25 cellular contexts compared by ENCODE assay signal in the genomic region with DNA sequence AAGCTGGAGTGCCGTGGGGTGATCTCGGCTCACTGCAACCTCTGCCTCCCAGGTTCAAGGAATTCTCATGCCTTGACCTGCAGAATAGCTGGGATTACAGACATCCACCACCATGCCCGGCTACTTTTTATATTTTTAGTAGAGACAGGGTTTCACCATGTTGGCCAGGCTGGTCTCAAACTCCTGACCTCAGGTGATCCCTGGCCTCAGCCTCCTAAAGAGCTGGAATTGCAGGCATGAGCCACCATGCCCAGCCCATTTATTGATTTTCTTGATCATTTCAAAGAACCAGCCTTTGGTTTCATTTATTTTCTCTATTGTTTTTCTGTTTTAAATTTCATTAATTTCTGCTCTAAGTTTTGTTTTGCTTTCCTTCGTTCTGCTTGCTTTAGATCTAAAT. TPM values are rescaled to one million over a fixed set of nuclear protein-coding genes. Genes with fewer than 3 reads are reported as not detected.
DNase-seq lines count a peak whose midpoint lies in the region; ATAC-seq and TF ChIP-seq lines count a peak whose summit lies in the region.
"Had no signal": no experiment of that assay in that cellular context is flagged by ENCODE, and none has a peak within 500 bp of the region (broad histone marks: within the 10 kb centered on the region; RNA-seq: fewer than 3 reads in every experiment).

No MANE protein-coding gene starts in this region.

- no peak overlapping the region for H2BK12ac ChIP-seq in trophoblast cell (ENCODE audit: low read length)

- no peaks in the 10 kb centered on the region for H3K79me1 ChIP-seq in trophoblast cell (ENCODE audit: low read length)

- H3F3A ChIP-seq in GM23248 (ENCODE audit: insufficient read depth): no peaks in the 10 kb centered on the region

- peak; percentile 48 for DNase-seq in left lobe of liver (ENCODE audit: low spot score)
- DNase-seq in trophoblast cell: peak; percentile 5 to 53
- no peak for DNase-seq in GM23248
- no peak for DNase-seq in cardiac septum (ENCODE audit: low spot score)
- DNase-seq: AML-193; Caco-2; Calu3; CD4-positive, alpha-beta T cell; CD8-positive, alpha-beta T cell; DMS 273 treated with DMSO at 0.1 percent for 48 hours; DMS153; DMS53; DMS79; DND-41; EL; GDM1 had no signal

- H3K18ac ChIP-seq in trophoblast cell (ENCODE audit: low read length): no peak overlapping the region

- H2AK5ac ChIP-seq in trophoblast cell (ENCODE audit: low read length): no peak overlapping the region

- in situ Hi-C loops in GM23248 (cut with MboI): no loop called here

- H3K9me3 ChIP-seq in HEK293 (ENCODE audit: control insufficient read depth, insufficient read depth, low read depth, low read length) (no peaks in the 10 kb centered on the region), liver (ENCODE audit: control insufficient read depth in 4 of 4, low read length in 3 of 4) (no peaks in the 10 kb centered on the region), trophoblast cell (ENCODE audit: insufficient read depth, low read depth, low read length) (no peaks in the 10 kb centered on the region), GM23248 (ENCODE audit: low read depth) (no peaks in the 10 kb centered on the region)
- H3K9me3 ChIP-seq: A549, Caco-2 had no signal

- TF ChIP-seq RAD21 in liver (IDR thresholded peaks at IDR 0.05): peak in 1 of 2 donors; percentile 46

- H4K20me1 ChIP-seq in GM23248 (ENCODE audit: insufficient read depth): 0 out of 2 replicates have a peak, but pooled peaks cover 6% of the 10 kb centered on the region

- H3K79me2 ChIP-seq in trophoblast cell (ENCODE audit: control insufficient read depth, insufficient read depth, low read length, poor library complexity): no peaks in the 10 kb centered on the region
- H3K79me2 ChIP-seq in GM23248 (ENCODE audit: insufficient read depth): peaks cover 99% of the 10 kb centered on the region

- 0 out of 2 replicates have a peak, but pooled peaks cover 3% of the 10 kb centered on the region for H3K4me1 ChIP-seq in HEK293 (ENCODE audit: control insufficient read depth, insufficient read depth, low read length)
- peaks cover 0 to 6% (median 3%) of the 10 kb centered on the region in 4 donors for H3K4me1 ChIP-seq in liver (ENCODE audit: control insufficient read depth in 4 of 4, insufficient read depth in 4 of 4, low read length in 3 of 4)
- peaks cover 0 to 3% of the 10 kb centered on the region in 2 experiments for H3K4me1 ChIP-seq in trophoblast cell (ENCODE audit: control insufficient read depth in 1 of 2, insufficient read depth in 2 of 2, low read length in 2 of 2)
- H3K4me1 ChIP-seq in GM23248 (ENCODE audit: insufficient read depth): no peaks in the 10 kb centered on the region
- H3K4me1 ChIP-seq: A549; BLaER1 treated with 17β-estradiol and CSF1 and Interleukin-3, amounts not matched to agents 10 nM and 100 nM had no signal

- ATAC-seq in left lobe of liver (peak; percentile 85), GM18511 (IDR thresholded peaks at IDR 0.05; ENCODE audit: unreplicated experiment) (no peak), GM19351 (IDR thresholded peaks at IDR 0.05; ENCODE audit: unreplicated experiment) (no peak)
- ATAC-seq: A549; CD8-positive, alpha-beta T cell; GM12878 had no signal

- WGBS in liver: 56% methylated on average over 4 of the region's 4 CpGs
- no CpG with 5 or more reads among the region's 4 CpGs for WGBS in trophoblast cell (ENCODE audit: extremely low coverage, insufficient coverage, insufficient read length)
- WGBS in GM23248 (ENCODE audit: low coverage in 1 of 2, low lambda C conversion rate in 2 of 2, missing lambda C conversion rate in 2 of 2), 2 experiments: 84 to 93% methylated on average over 4 of the region's 4 CpGs

- H2AFZ ChIP-seq in trophoblast cell (ENCODE audit: insufficient read depth, low read length, poor library complexity) (no peak overlapping the region), GM23248 (no peak overlapping the region)

- no peaks in the 10 kb centered on the region; a peak in 1 of 3 replicates for H3K36me3 ChIP-seq in HEK293 (ENCODE audit: control insufficient read depth in 2 of 2, insufficient read depth in 1 of 2, low read length in 2 of 2)
- H3K36me3 ChIP-seq in liver (ENCODE audit: control insufficient read depth in 4 of 4, insufficient read depth in 3 of 4, low read depth in 1 of 4, low read length in 3 of 4): no peaks in the 10 kb centered on the region
- no peaks in the 10 kb centered on the region for H3K36me3 ChIP-seq in trophoblast cell (ENCODE audit: control insufficient read depth in 1 of 2, insufficient read depth in 2 of 2, low read length in 2 of 2)
- no peaks in the 10 kb centered on the region for H3K36me3 ChIP-seq in GM23248 (ENCODE audit: low read depth)

- H3K9ac ChIP-seq in liver (ENCODE audit: low read depth in 1 of 2, low read length in 2 of 2) (no peak overlapping the region), trophoblast cell (ENCODE audit: low read length) (no peak overlapping the region), GM23248 (no peak overlapping the region)
- H3K9ac ChIP-seq: BLaER1 treated with 17β-estradiol and CSF1 and Interleukin-3, amounts not matched to agents 10 nM and 100 nM had no signal

- no peak for TF ChIP-seq CTCF in HEK293 (tag by site-specific recombination; IDR thresholded peaks at IDR 0.05)
- TF ChIP-seq CTCF in liver (IDR thresholded peaks at IDR 0.05; ENCODE audit: low read depth, low read length, missing input control): no peak

- POLR2A ChIA-PET in HEK293 (lab: Yijun Ruan, JAX): no interaction called here

- no peak overlapping the region for H4K8ac ChIP-seq in trophoblast cell (ENCODE audit: low read depth, low read length)

- H3K14ac ChIP-seq in trophoblast cell (ENCODE audit: low read length): no peak overlapping the region

- no peak overlapping the region for H2BK5ac ChIP-seq in trophoblast cell (ENCODE audit: low read depth, low read length, poor library complexity)

- intact Hi-C loops in cardiac septum (cut with DNase I): no loop called here

- H3K4me3 ChIP-seq in HEK293 (ENCODE audit: low read depth, low read length) (no peak overlapping the region), liver (ENCODE audit: low read depth in 1 of 3, low read length in 3 of 3) (no peak overlapping the region), trophoblast cell (ENCODE audit: low read depth, low read length) (no peak overlapping the region), GM23248 (no peak overlapping the region)
- H3K4me3 ChIP-seq: A549; BLaER1 treated with 17β-estradiol and CSF1 and Interleukin-3, amounts not matched to agents 10 nM and 100 nM; GM12878 had no signal

- H3K4ac ChIP-seq in trophoblast cell (ENCODE audit: low read depth, low read length): no peak overlapping the region

- CTCF ChIA-PET in HEK293 (lab: Yijun Ruan, JAX): interaction anchor here (0.5 to 1.4 kb wide), 3 partner anchors 10 to 77 kb away, joined by 3 to 10 read pairs (median 4); no protein-coding TSS in a partner anchor

- no peak overlapping the region for H3K23ac ChIP-seq in trophoblast cell (ENCODE audit: low read length)

- no peaks in the 10 kb centered on the region for H3K9me2 ChIP-seq in GM23248 (ENCODE audit: insufficient read depth)

- H3K27me3 ChIP-seq in liver (ENCODE audit: control insufficient read depth in 4 of 4, insufficient read depth in 4 of 4, low read length in 3 of 4): no peaks in the 10 kb centered on the region
- no peaks in the 10 kb centered on the region for H3K27me3 ChIP-seq in trophoblast cell (ENCODE audit: insufficient read depth, low read length)
- H3K27me3 ChIP-seq in GM23248 (replicated peaks; ENCODE audit: insufficient read depth): no peaks in the 10 kb centered on the region
- H3K27me3 ChIP-seq: BLaER1 treated with 17β-estradiol and CSF1 and Interleukin-3, amounts not matched to agents 10 nM and 100 nM had no signal

- H4K12ac ChIP-seq in trophoblast cell (ENCODE audit: low read depth, low read length): no peak overlapping the region

- no peak overlapping the region for H4K91ac ChIP-seq in trophoblast cell (ENCODE audit: low read depth, low read length)

- H2BK120ac ChIP-seq in trophoblast cell (ENCODE audit: insufficient read depth, low read length, poor library complexity): no peak overlapping the region

- H3K27ac ChIP-seq in HEK293 (ENCODE audit: extremely low read depth, low read depth, low read length): no peak overlapping the region
- H3K27ac ChIP-seq in liver (ENCODE audit: low read depth in 1 of 2, low read length in 2 of 2): peak overlapping the region in 1 of 2 donors; percentile 50
- no peak overlapping the region for H3K27ac ChIP-seq in trophoblast cell (ENCODE audit: low read depth, low read length)
- H3K27ac ChIP-seq in GM23248: no peak overlapping the region
- H3K27ac ChIP-seq: 22Rv1; A549; BLaER1 treated with 17β-estradiol and CSF1 and Interleukin-3, amounts not matched to agents 10 nM and 100 nM; C4-2B had no signal

- H3K4me2 ChIP-seq in trophoblast cell (ENCODE audit: low read length): no peak overlapping the region
- no peak overlapping the region for H3K4me2 ChIP-seq in GM23248 (ENCODE audit: unreplicated experiment)
- H3K4me2 ChIP-seq: A549; BLaER1 treated with 17β-estradiol and CSF1 and Interleukin-3, amounts not matched to agents 10 nM and 100 nM had no signal

TF ChIP-seq in liver, 16 proteins besides CTCF, POLR2A, EP300 and RAD21 (continues in another document):
- no peak for TF ChIP-seq MAX (IDR thresholded peaks at IDR 0.05)

RNA-seq across cellular contexts. Expression of gene GUSB, which starts 50.3 kb away (rescaled TPM):
- total RNA-seq in left lobe of liver: 64.2 TPM
- 10 to 100 TPM; 45.2 to 45.7 TPM for total RNA-seq in liver
- 10 to 100 TPM; 60.4 to 94.7 TPM for polyA plus RNA-seq in liver
- 25.7 and 26.8 TPM in 2 replicates for polyA plus RNA-seq in trophoblast cell (2013)
- 11.6 and 22.9 TPM in 2 replicates for total RNA-seq in GM23248 (2014; rRNA removed; shearing (Covaris generic))
- polyA plus RNA-seq in GM23248 (2016; fragmentation: Nextera tagmentation; extraction: Ambion mirVana): 39.7 and 40.3 TPM in 2 replicates
- total RNA-seq in cardiac septum: 15.8 TPM

RNA-seq across cellular contexts. Expression of gene VKORC1L1, which starts 58.8 kb away (rescaled TPM):
- total RNA-seq in left lobe of liver: 17.7 TPM
- 10 to 100 TPM; 12.8 to 14.6 TPM for total RNA-seq in liver
- 10 to 100 TPM in 1 of 2 donors, 1 to 10 TPM in 1; 9.8 to 10.7 TPM for polyA plus RNA-seq in liver
- 38.4 and 39.1 TPM in 2 replicates for polyA plus RNA-seq in trophoblast cell (2013)
- total RNA-seq in GM23248 (2014; rRNA removed; shearing (Covaris generic)): 20.5 and 22.0 TPM in 2 replicates
- 20.0 and 21.7 TPM in 2 replicates for polyA plus RNA-seq in GM23248 (2016; fragmentation: Nextera tagmentation; extraction: Ambion mirVana)
- 18.7 TPM for total RNA-seq in cardiac septum

Comparison
In these comparisons a context has a peak if more than half of its experiments do, and no peak if none do; other contexts are left out.
1. DNase-seq: peak in left lobe of liver (single experiment) and trophoblast cell (2 of 2); none in GM23248 (single experiment) and cardiac septum (single experiment).